ENCODE assay signal across 10 cellular contexts in genomic region chr2:144607899-144608477, GRCh38.
DNase-seq lines count a peak whose midpoint lies in the region; ATAC-seq and TF ChIP-seq lines count a peak whose summit lies in the region.
"Had no signal": no experiment of that assay in that cellular context is flagged by ENCODE, and none has a peak within 500 bp of the region (broad histone marks: within the 10 kb centered on the region; RNA-seq: fewer than 3 reads in every experiment).

No MANE protein-coding gene starts in this region.

- DNase-seq in AG04449 (ENCODE audit: low read depth, low spot score) (peak; percentile 46), LHCN-M2 (ENCODE audit: low read depth) (peak; percentile 20), dedifferentiated amniotic fluid mesenchymal stem cell (ENCODE audit: extremely low spot score) (peak; percentile 30), mucosa of gallbladder (ENCODE audit: low spot score) (peak; percentile 33), germinal center (ENCODE audit: low spot score) (no peak)
- no peak for DNase-seq in activated CD8-positive, alpha-beta memory T cell treated with anti-CD3 and anti-CD28 coated beads, Interleukin-2, amount 50 U/mL, for 48 hours
- no peak for DNase-seq in stimulated activated CD4-positive, alpha-beta T cell treated with anti-CD3 and anti-CD28 coated beads, Interleukin-1b, Interleukin-23, amount 100 ng/mL, for 48 hours
- DNase-seq: central memory CD4-positive, alpha-beta T cell; NCI-H510A had no signal

- no peak for ATAC-seq in GM21529 (IDR thresholded peaks at IDR 0.05; ENCODE audit: unreplicated experiment)

- CTCF ChIA-PET in AG04449 (lab: Yijun Ruan, JAX) = interaction anchor here (0.9 to 1.0 kb wide), 2 partner anchors 12 to 89 kb away, joined by 3 read pairs; partner anchors contain the start of gene ZEB2

- H3K4me3 ChIP-seq in AG04449 (ENCODE audit: low read depth, low read length) = no peak overlapping the region

- POLR2A ChIA-PET in AG04449 (lab: Yijun Ruan, JAX) = no interaction called here

- no peak for TF ChIP-seq CTCF in AG04449 (IDR thresholded peaks at IDR 0.05; ENCODE audit: insufficient read depth, low read length, missing control alignments)

Comparison
In these comparisons a context has a peak if more than half of its experiments do, and no peak if none do; other contexts are left out.
1. DNase-seq: peak in AG04449 (single experiment), LHCN-M2 (single experiment), dedifferentiated amniotic fluid mesenchymal stem cell (single experiment) and mucosa of gallbladder (single experiment); none in activated CD8-positive, alpha-beta memory T cell treated with anti-CD3 and anti-CD28 coated beads, Interleukin-2, amount 50 U/mL, for 48 hours (single experiment), germinal center (single experiment) and stimulated activated CD4-positive, alpha-beta T cell treated with anti-CD3 and anti-CD28 coated beads, Interleukin-1b, Interleukin-23, amount 100 ng/mL, for 48 hours (single experiment).